In genomic region chr1:183841950-183842816, GRCh38 we compare ENCODE assay signal across 1 cellular context.
A peak's percentile ranks its signal among the peaks of the same experiment; 100 is the strongest.
TF ChIP-seq lines count a peak whose summit lies in the region.

No MANE protein-coding gene starts in this region.

TF ChIP-seq in HEK293, 187 proteins besides CTCF, POLR2A, EP300 and RAD21 (continued from another document and continues in another):
- TF ChIP-seq PRDM2 (tag by site-specific recombination; IDR thresholded peaks at IDR 0.05; ENCODE audit: borderline replicate concordance) (no peak), ZBTB10 (tag by site-specific recombination; IDR thresholded peaks at IDR 0.05) (no peak), SP2 (tag by site-specific recombination; IDR thresholded peaks at IDR 0.05) (no peak), RBAK (tag by site-specific recombination; IDR thresholded peaks at IDR 0.05) (no peak), ZNF777 (tag by site-specific recombination; IDR thresholded peaks at IDR 0.05; ENCODE audit: borderline replicate concordance) (no peak), FEZF1 (tag by site-specific recombination; IDR thresholded peaks at IDR 0.05) (peak; percentile 85; the same call in 1 of the 2 replicates), ZNF792 (tag by site-specific recombination; IDR thresholded peaks at IDR 0.05) (no peak), ZNF670 (tag by site-specific recombination; IDR thresholded peaks at IDR 0.05; ENCODE audit: low read depth) (no peak), ZNF26 (tag by site-specific recombination; IDR thresholded peaks at IDR 0.05) (no peak), ZNF791 (tag by site-specific recombination; IDR thresholded peaks at IDR 0.05) (no peak), ZNF473 (tag by site-specific recombination; IDR thresholded peaks at IDR 0.05) (no peak), ZNF174 (tag by site-specific recombination; IDR thresholded peaks at IDR 0.05) (no peak), MZF1 (tag by site-specific recombination; IDR thresholded peaks at IDR 0.05; ENCODE audit: borderline replicate concordance) (peak; percentile 78; the same call in 1 of the 2 replicates), ZNF518A (tag by site-specific recombination; conservative IDR thresholded peaks at IDR 0.05; ENCODE audit: low read depth) (no peak), ZSCAN30 (tag by site-specific recombination; IDR thresholded peaks at IDR 0.05) (peak; percentile 6; the same call in 1 of the 2 replicates), KLF10 (tag by site-specific recombination; IDR thresholded peaks at IDR 0.05) (no peak), ZBTB20 (tag by site-specific recombination; IDR thresholded peaks at IDR 0.05) (no peak), ZNF426 (tag by site-specific recombination; IDR thresholded peaks at IDR 0.05) (no peak), PRDM6 (tag by site-specific recombination; IDR thresholded peaks at IDR 0.05) (peak; percentile 90), ZXDB (tag by site-specific recombination; IDR thresholded peaks at IDR 0.05) (peak; percentile 52; the same call in 1 of the 2 replicates), KLF17 (tag by site-specific recombination; IDR thresholded peaks at IDR 0.05) (no peak), BCL11B (tag by site-specific recombination; IDR thresholded peaks at IDR 0.05; ENCODE audit: low read depth) (no peak), ZNF292 (tag by site-specific recombination; IDR thresholded peaks at IDR 0.05; ENCODE audit: borderline replicate concordance, low read depth) (no peak), GLIS2 (tag by site-specific recombination; IDR thresholded peaks at IDR 0.05) (no peak), ZNF354C (tag by site-specific recombination; IDR thresholded peaks at IDR 0.05; ENCODE audit: borderline replicate concordance, low read depth) (no peak), ZNF513 (tag by site-specific recombination; IDR thresholded peaks at IDR 0.05) (no peak), ZNF707 (tag by site-specific recombination; IDR thresholded peaks at IDR 0.05) (no peak), ZBTB21 (tag by site-specific recombination; IDR thresholded peaks at IDR 0.05) (no peak), PRDM10 (tag by site-specific recombination; IDR thresholded peaks at IDR 0.05) (peak; percentile 27; the same call in 1 of the 2 replicates), ZNF223 (tag by site-specific recombination; IDR thresholded peaks at IDR 0.05) (no peak), ZNF785 (tag by site-specific recombination; IDR thresholded peaks at IDR 0.05) (no peak), KLF16 (tag by site-specific recombination; IDR thresholded peaks at IDR 0.05) (no peak), OSR2 (tag by site-specific recombination; IDR thresholded peaks at IDR 0.05) (peak; percentile 57), ZNF529 (tag by site-specific recombination; IDR thresholded peaks at IDR 0.05; ENCODE audit: insufficient replicate concordance) (no peak)
